ENCODE assay signal across 7 cellular contexts in genomic region chr1:183655562-183656075, GRCh38. TPM values are rescaled to one million over a fixed set of nuclear protein-coding genes. Genes with fewer than 3 reads are reported as not detected.
DNase-seq lines count a peak whose midpoint lies in the region; ATAC-seq and TF ChIP-seq lines count a peak whose summit lies in the region.

No MANE protein-coding gene starts in this region.

- no peak overlapping the region for H3K4me3 Mint-ChIP-seq in activated CD4-positive, alpha-beta T cell treated with anti-CD3 and anti-CD28 coated beads, Interleukin-2, amount 10 ng/mL, durations not matched to agents 24 days and 14 days
- H3K4me3 Mint-ChIP-seq in dendritic cell treated with granulocyte-macrophage colony-stimulating factor and Interleukin-4, amounts not matched to agents 40 ng/mL and 50 ng/mL, for 4 days: no peak overlapping the region

- peaks cover 35% of the 10 kb centered on the region for H3K4me1 Mint-ChIP-seq in activated CD4-positive, alpha-beta T cell treated with anti-CD3 and anti-CD28 coated beads, Interleukin-2, amount 10 ng/mL, durations not matched to agents 24 days and 14 days
- H3K4me1 Mint-ChIP-seq in dendritic cell treated with granulocyte-macrophage colony-stimulating factor and Interleukin-4, amounts not matched to agents 40 ng/mL and 50 ng/mL, for 4 days (ENCODE audit: low read depth): peaks cover 29% of the 10 kb centered on the region

- TF ChIP-seq POLR2A in lower leg skin (IDR thresholded peaks at IDR 0.05): no peak

- no peak overlapping the region for H3K4me3 ChIP-seq in lower leg skin (ENCODE audit: low read depth, poor library complexity, severe bottlenecking)

- intact Hi-C loops in activated CD4-positive, alpha-beta T cell treated with anti-CD3 and anti-CD28 coated beads, Interleukin-2, amount 10 ng/mL, durations not matched to agents 24 days and 14 days (cut with micrococcal nuclease): loop anchor here (1.0 to 10.0 kb wide), 3 partner anchors 30 to 569 kb away; no protein-coding TSS in a partner anchor
- intact Hi-C loops in dendritic cell treated with granulocyte-macrophage colony-stimulating factor and Interleukin-4, amounts not matched to agents 40 ng/mL and 50 ng/mL, for 4 days (cut with micrococcal nuclease): loop anchor here (2.0 to 10.0 kb wide), 2 partner anchors 19 to 569 kb away; no protein-coding TSS in a partner anchor
- intact Hi-C loops in lower leg skin (cut with DNase I; ENCODE audit: low total_unique reads): loop anchor here (2.0 kb wide), 1 partner anchor 259 kb away; no protein-coding TSS in a partner anchor

- TF ChIP-seq CTCF in GM13976 (IDR thresholded peaks at IDR 0.05; ENCODE audit: borderline replicate concordance, control extremely low read depth, extremely low read depth, insufficient read depth, missing control alignments) (peak; percentile 82), lower leg skin (IDR thresholded peaks at IDR 0.05) (no peak)

- in situ Hi-C loops in GM13976 (cut with MboI; ENCODE audit: low sequenced_read_pairs, unreplicated experiment): loop anchor here (25.0 kb wide), 1 partner anchor 557 kb away; no protein-coding TSS in a partner anchor

- H3K27ac Mint-ChIP-seq in activated CD4-positive, alpha-beta T cell treated with anti-CD3 and anti-CD28 coated beads, Interleukin-2, amount 10 ng/mL, durations not matched to agents 24 days and 14 days: peak overlapping the region; percentile 30
- H3K27ac Mint-ChIP-seq in dendritic cell treated with granulocyte-macrophage colony-stimulating factor and Interleukin-4, amounts not matched to agents 40 ng/mL and 50 ng/mL, for 4 days: peak overlapping the region; percentile 58

- DNase-seq in GM13976 (ENCODE audit: low spot score): peak; percentile 75
- peak; percentile 30 to 82 for DNase-seq in NCI-H524 (lab: John Stamatoyannopoulos, UW)
- peak; percentile 92 for DNase-seq in activated CD4-positive, alpha-beta T cell treated with anti-CD3 and anti-CD28 coated beads, Interleukin-2, amount 10 ng/mL, durations not matched to agents 24 days and 14 days
- peak; percentile 81 to 96 for DNase-seq in lower leg skin (ENCODE audit: low spot score in 2 of 2)
- DNase-seq in stimulated activated CD4-positive, alpha-beta T cell treated with anti-CD3 and anti-CD28 coated beads, TNF-alpha, amount 100 ng/mL, for 48 hours (ENCODE audit: low read depth in 3 of 3): peak; percentile 40 to 75 (median 60)

- H3K9me3 Mint-ChIP-seq in activated CD4-positive, alpha-beta T cell treated with anti-CD3 and anti-CD28 coated beads, Interleukin-2, amount 10 ng/mL, durations not matched to agents 24 days and 14 days: peaks cover under 1% of the 10 kb centered on the region
- no peaks in the 10 kb centered on the region for H3K9me3 Mint-ChIP-seq in dendritic cell treated with granulocyte-macrophage colony-stimulating factor and Interleukin-4, amounts not matched to agents 40 ng/mL and 50 ng/mL, for 4 days

- ATAC-seq in HG03378 (IDR thresholded peaks at IDR 0.05; ENCODE audit: unreplicated experiment): peak; percentile 75

- H3K27me3 Mint-ChIP-seq in activated CD4-positive, alpha-beta T cell treated with anti-CD3 and anti-CD28 coated beads, Interleukin-2, amount 10 ng/mL, durations not matched to agents 24 days and 14 days: peaks cover 4% of the 10 kb centered on the region
- peaks cover under 1% of the 10 kb centered on the region for H3K27me3 Mint-ChIP-seq in dendritic cell treated with granulocyte-macrophage colony-stimulating factor and Interleukin-4, amounts not matched to agents 40 ng/mL and 50 ng/mL, for 4 days

- H3K36me3 Mint-ChIP-seq in activated CD4-positive, alpha-beta T cell treated with anti-CD3 and anti-CD28 coated beads, Interleukin-2, amount 10 ng/mL, durations not matched to agents 24 days and 14 days (ENCODE audit: low read depth): no peaks in the 10 kb centered on the region
- H3K36me3 Mint-ChIP-seq in dendritic cell treated with granulocyte-macrophage colony-stimulating factor and Interleukin-4, amounts not matched to agents 40 ng/mL and 50 ng/mL, for 4 days (ENCODE audit: low read depth): no peaks in the 10 kb centered on the region

- 7 to 10% methylated on average over 4 of the region's 4 CpGs for WGBS in lower leg skin, 2 donors

RNA-seq across cellular contexts. Expression of gene APOBEC4, which starts 2.5 kb away (rescaled TPM):
- total RNA-seq in activated CD4-positive, alpha-beta T cell treated with anti-CD3 and anti-CD28 coated beads, Interleukin-2, amount 10 ng/mL, durations not matched to agents 24 days and 14 days: not detected in 2 replicates
- not detected for total RNA-seq in lower leg skin

RNA-seq across cellular contexts. Expression of gene ARPC5, which starts 20.0 kb away (rescaled TPM):
- 144 and 149 TPM in 2 replicates for total RNA-seq in activated CD4-positive, alpha-beta T cell treated with anti-CD3 and anti-CD28 coated beads, Interleukin-2, amount 10 ng/mL, durations not matched to agents 24 days and 14 days
- 10 to 100 TPM; 33.0 to 73.5 (median 68.2) TPM for total RNA-seq in lower leg skin
